ENCODE assay signal across 11 cellular contexts in genomic region chr6:46655803-46656202, GRCh38. TPM values are rescaled to one million over a fixed set of nuclear protein-coding genes. Genes with fewer than 3 reads are reported as not detected.
A peak's percentile ranks its signal among the peaks of the same experiment; 100 is the strongest.
DNase-seq lines count a peak whose midpoint lies in the region; ATAC-seq, FAIRE-seq and TF ChIP-seq lines count a peak whose summit lies in the region.
"Had no signal": no experiment of that assay in that cellular context is flagged by ENCODE, and none has a peak within 500 bp of the region (broad histone marks: within the 10 kb centered on the region; RNA-seq: fewer than 3 reads in every experiment).

No MANE protein-coding gene starts in this region.

- H3K4me1 Mint-ChIP-seq in Calu3 (ENCODE audit: low read depth, unreplicated experiment): no peaks in the 10 kb centered on the region
- H3K4me1 Mint-ChIP-seq in HFFc6 (ENCODE audit: low read depth): peaks cover 15% of the 10 kb centered on the region
- H3K4me1 Mint-ChIP-seq in astrocyte (ENCODE audit: low read depth, unreplicated experiment): no peaks in the 10 kb centered on the region
- H3K4me1 Mint-ChIP-seq in stimulated activated memory B cell treated with anti-CD40 and anti-IgM and Interleukin-4, amounts not matched to agents 10 μg/mL and 1 μg/mL and 100 μg/mL, for 72 hours: peaks cover 16% of the 10 kb centered on the region

- H3K27ac Mint-ChIP-seq in Calu3 (ENCODE audit: unreplicated experiment) (no peak overlapping the region), HFFc6 (no peak overlapping the region), astrocyte (ENCODE audit: unreplicated experiment) (no peak overlapping the region)
- H3K27ac Mint-ChIP-seq in stimulated activated memory B cell treated with anti-CD40 and anti-IgM and Interleukin-4, amounts not matched to agents 10 μg/mL and 1 μg/mL and 100 μg/mL, for 72 hours: no peak overlapping the region
- H3K27ac Mint-ChIP-seq: activated naive CD4-positive, alpha-beta T cell treated with anti-CD3 and anti-CD28 coated beads, Interleukin-2, amount 50 U/mL, for 24 hours had no signal

- no peaks in the 10 kb centered on the region for H3K9me1 ChIP-seq in keratinocyte (ENCODE audit: control insufficient read depth, extremely low read depth, insufficient read depth, low read length)

- no peaks in the 10 kb centered on the region for H3K36me3 ChIP-seq in astrocyte (ENCODE audit: insufficient read depth, low read length)
- no peaks in the 10 kb centered on the region for H3K36me3 ChIP-seq in keratinocyte (ENCODE audit: control insufficient read depth in 2 of 2, extremely low read depth in 1 of 2, insufficient read depth in 2 of 2, low read length in 2 of 2)

- no peaks in the 10 kb centered on the region for H3K9me3 Mint-ChIP-seq in Calu3 (ENCODE audit: low read depth, unreplicated experiment)
- no peaks in the 10 kb centered on the region for H3K9me3 Mint-ChIP-seq in HFFc6
- H3K9me3 Mint-ChIP-seq in astrocyte (ENCODE audit: unreplicated experiment): no peaks in the 10 kb centered on the region
- H3K9me3 Mint-ChIP-seq in stimulated activated memory B cell treated with anti-CD40 and anti-IgM and Interleukin-4, amounts not matched to agents 10 μg/mL and 1 μg/mL and 100 μg/mL, for 72 hours: no peaks in the 10 kb centered on the region
- H3K9me3 Mint-ChIP-seq: activated naive CD4-positive, alpha-beta T cell treated with anti-CD3 and anti-CD28 coated beads, Interleukin-2, amount 50 U/mL, for 24 hours had no signal

- H3K4me1 ChIP-seq in astrocyte (ENCODE audit: insufficient read depth, low read length) (peaks cover 8% of the 10 kb centered on the region), keratinocyte (ENCODE audit: control insufficient read depth, extremely low read depth, insufficient read depth, low read length) (peaks cover 6% of the 10 kb centered on the region)

- dilution Hi-C loops in keratinocyte (cut with MboI; ENCODE audit: extremely low pct_ligation_motif_present, low sequenced_read_pairs): no loop called here

- H3K79me2 ChIP-seq in astrocyte (ENCODE audit: insufficient read depth, low read length): no peaks in the 10 kb centered on the region
- H3K79me2 ChIP-seq in keratinocyte (ENCODE audit: control insufficient read depth, insufficient read depth, low read length): no peaks in the 10 kb centered on the region

- intact Hi-C loops in Calu3 (cut with micrococcal nuclease; ENCODE audit: unreplicated experiment): no loop called here

- no peak overlapping the region for H2AFZ ChIP-seq in astrocyte (ENCODE audit: low read depth, low read length)
- no peak overlapping the region for H2AFZ ChIP-seq in keratinocyte (ENCODE audit: control insufficient read depth, low read length)

- FAIRE-seq in astrocyte (lab: Jason Lieb, UNC) (no peak), keratinocyte (lab: Jason Lieb, UNC) (no peak)
- FAIRE-seq: G401.6 had no signal

- no peaks in the 10 kb centered on the region for H3K27me3 ChIP-seq in astrocyte (ENCODE audit: insufficient read depth, low read length)
- no peaks in the 10 kb centered on the region for H3K27me3 ChIP-seq in keratinocyte (ENCODE audit: control insufficient read depth, extremely low read depth, insufficient read depth, low read length)

- CTCF ChIA-PET in Calu3 (lab: Charles Lee): interaction anchor here (0.6 kb wide), 1 partner anchor 18 kb away, joined by 6 read pairs; no protein-coding TSS in a partner anchor

- BruUV-seq in Calu3 (replicated peaks; lab: Mats Ljungman, UMichigan): no TSS peak

- H3K36me3 Mint-ChIP-seq in Calu3 (ENCODE audit: insufficient read depth, unreplicated experiment): peaks cover 20% of the 10 kb centered on the region
- no peaks in the 10 kb centered on the region for H3K36me3 Mint-ChIP-seq in HFFc6 (ENCODE audit: low read depth)
- H3K36me3 Mint-ChIP-seq in astrocyte (ENCODE audit: low read depth, unreplicated experiment): no peaks in the 10 kb centered on the region
- H3K36me3 Mint-ChIP-seq in stimulated activated memory B cell treated with anti-CD40 and anti-IgM and Interleukin-4, amounts not matched to agents 10 μg/mL and 1 μg/mL and 100 μg/mL, for 72 hours: no peaks in the 10 kb centered on the region
- H3K36me3 Mint-ChIP-seq: activated naive CD4-positive, alpha-beta T cell treated with anti-CD3 and anti-CD28 coated beads, Interleukin-2, amount 50 U/mL, for 24 hours had no signal

- H3K4me2 ChIP-seq in astrocyte (ENCODE audit: low read length) (no peak overlapping the region), keratinocyte (ENCODE audit: control insufficient read depth, extremely low read depth, insufficient read depth, low read depth, low read length) (no peak overlapping the region)

- no peak for ATAC-seq in stimulated activated memory B cell treated with anti-CD40 and anti-IgM and Interleukin-4, amounts not matched to agents 10 μg/mL and 1 μg/mL and 100 μg/mL, for 72 hours
- ATAC-seq in HG02759 (IDR thresholded peaks at IDR 0.05; ENCODE audit: unreplicated experiment): no peak

- H3K27me3 Mint-ChIP-seq in Calu3 (ENCODE audit: unreplicated experiment) (no peaks in the 10 kb centered on the region), HFFc6 (ENCODE audit: insufficient read depth) (peaks cover 4% of the 10 kb centered on the region), astrocyte (ENCODE audit: low read depth, unreplicated experiment) (peaks cover 5% of the 10 kb centered on the region)
- H3K27me3 Mint-ChIP-seq in stimulated activated memory B cell treated with anti-CD40 and anti-IgM and Interleukin-4, amounts not matched to agents 10 μg/mL and 1 μg/mL and 100 μg/mL, for 72 hours: peaks cover 40% of the 10 kb centered on the region

- H3K4me3 Mint-ChIP-seq in Calu3 (ENCODE audit: low read depth, unreplicated experiment): no peak overlapping the region
- H3K4me3 Mint-ChIP-seq in HFFc6: no peak overlapping the region
- H3K4me3 Mint-ChIP-seq in astrocyte (ENCODE audit: unreplicated experiment): no peak overlapping the region
- no peak overlapping the region for H3K4me3 Mint-ChIP-seq in stimulated activated memory B cell treated with anti-CD40 and anti-IgM and Interleukin-4, amounts not matched to agents 10 μg/mL and 1 μg/mL and 100 μg/mL, for 72 hours
- H3K4me3 Mint-ChIP-seq: activated naive CD4-positive, alpha-beta T cell treated with anti-CD3 and anti-CD28 coated beads, Interleukin-2, amount 50 U/mL, for 24 hours had no signal

- H3K9ac ChIP-seq in astrocyte (ENCODE audit: low read length) (no peak overlapping the region), keratinocyte (ENCODE audit: control insufficient read depth, extremely low read depth, insufficient read depth, low read length) (no peak overlapping the region)

- peak; percentile 33 for TF ChIP-seq CTCF in Calu3 (IDR thresholded peaks at IDR 0.05; ENCODE audit: unreplicated experiment)
- peak; percentile 35; the same call in 1 of the 2 replicates for TF ChIP-seq CTCF in HFFc6 (IDR thresholded peaks at IDR 0.05)
- peak; percentile 31 for TF ChIP-seq CTCF in astrocyte (IDR thresholded peaks at IDR 0.05; ENCODE audit: insufficient read depth, low read depth, low read length)
- TF ChIP-seq CTCF in keratinocyte (optimal IDR thresholded peaks at IDR 0.05 in 1 of 3, IDR thresholded peaks at IDR 0.05 in 1 of 3, conservative IDR thresholded peaks at IDR 0.05 in 1 of 3; ENCODE audit: extremely low read depth in 1 of 3, insufficient read depth in 2 of 3, low read length in 3 of 3): peak; percentile 10 to 34 (median 25)

- H3K9me3 ChIP-seq in astrocyte (ENCODE audit: insufficient read depth, low read depth, low read length): no peaks in the 10 kb centered on the region
- H3K9me3 ChIP-seq in keratinocyte (ENCODE audit: control insufficient read depth, low read depth, low read length): no peaks in the 10 kb centered on the region

- DNase-seq in Calu3 (peak; percentile 15), HFFc6 (no peak), astrocyte (ENCODE audit: low read depth) (no peak), keratinocyte (ENCODE audit: low read depth, low spot score) (no peak), NCI-H2107 treated with DMSO at 0.1 percent for 48 hours (lab: John Stamatoyannopoulos, UW; ENCODE audit: unreplicated experiment) (no peak), NCI-H2171 treated with DMSO at 0.1 percent for 48 hours (lab: John Stamatoyannopoulos, UW) (no peak)
- DNase-seq: NCI-H187 treated with DMSO at 0.1 percent for 48 hours had no signal

- H4K20me1 ChIP-seq in astrocyte (ENCODE audit: insufficient read depth, low read length) (no peaks in the 10 kb centered on the region), keratinocyte (ENCODE audit: control insufficient read depth, extremely low read depth, insufficient read depth, low read length) (no peaks in the 10 kb centered on the region)

- H3K4me3 ChIP-seq in astrocyte (ENCODE audit: insufficient read depth, low read depth, low read length): no peak overlapping the region
- H3K4me3 ChIP-seq in keratinocyte (ENCODE audit: control insufficient read depth in 2 of 3, extremely low read depth in 1 of 3, insufficient read depth in 2 of 3, low read depth in 1 of 3, low read length in 3 of 3): no peak overlapping the region

- no peak overlapping the region for H3K27ac ChIP-seq in astrocyte (ENCODE audit: low read depth, low read length)
- no peak overlapping the region for H3K27ac ChIP-seq in keratinocyte (ENCODE audit: control insufficient read depth, insufficient read depth, low read length)

RNA-seq across cellular contexts. Expression of gene SLC25A27, which starts 3.0 kb away (rescaled TPM):
- total RNA-seq in Calu3 (2022) (5.4 and 8.8 TPM in 2 replicates), astrocyte (4.3 and 4.4 TPM in 2 replicates)
- under 1 TPM in 4 of 6 experiments, not detected in 2; 0.07 to 0.57 (median 0.39) TPM for total RNA-seq in HFFc6 (2021; fragmentation: NEBNext Ultra II Directional; extraction: Animal tissue kit (Norgen Biotek cat#: 25700))
- polyA plus RNA-seq in keratinocyte: 2.7 to 11.5 TPM (median 10.4 TPM) in 3 replicates
- 8.5 TPM for polyA plus RNA-seq in keratinocyte (2011; ENCODE audit: low read depth)
- polyA plus RNA-seq in keratinocyte (2011; cell fraction: cytosol; rRNA removed): 0.32 and 0.56 TPM in 2 replicates
- 48.2 and 53.7 TPM in 2 replicates for polyA plus RNA-seq in keratinocyte (2011; cell fraction: nucleus; rRNA removed)
- polyA plus RNA-seq in keratinocyte (2012; ENCODE audit: low replicate concordance): 2.2 and 9.6 TPM in 2 replicates
- 0.13 to 10.5 TPM (median 3.2 TPM) in 3 replicates for polyA minus RNA-seq in keratinocyte
- polyA minus RNA-seq in keratinocyte (2011; cell fraction: cytosol; rRNA and poly(A)+ RNA removed): not detected
- polyA minus RNA-seq in keratinocyte (2011; cell fraction: nucleus; rRNA and poly(A)+ RNA removed): 4.4 and 14.3 TPM in 2 replicates

RNA-seq across cellular contexts. Expression of gene CYP39A1, which starts 3.2 kb away (rescaled TPM):
- 0.88 and 1.7 TPM in 2 replicates for total RNA-seq in Calu3 (2022)
- not detected for total RNA-seq in HFFc6 (2021; fragmentation: NEBNext Ultra II Directional; extraction: Animal tissue kit (Norgen Biotek cat#: 25700))
- 0.72 and 0.84 TPM in 2 replicates for total RNA-seq in astrocyte
- 0.77 to 1.6 TPM (median 1.5 TPM) in 3 replicates for polyA plus RNA-seq in keratinocyte
- 4.3 TPM for polyA plus RNA-seq in keratinocyte (2011; ENCODE audit: low read depth)
- polyA plus RNA-seq in keratinocyte (2011; cell fraction: cytosol; rRNA removed): 1.1 and 2.1 TPM in 2 replicates
- 1.8 TPM in 2 replicates for polyA plus RNA-seq in keratinocyte (2011; cell fraction: nucleus; rRNA removed)
- 1.2 and 3.6 TPM in 2 replicates for polyA plus RNA-seq in keratinocyte (2012; ENCODE audit: low replicate concordance)
- 0.43 to 2.0 TPM (median 1.0 TPM) in 3 replicates for polyA minus RNA-seq in keratinocyte
- not detected for polyA minus RNA-seq in keratinocyte (2011; cell fraction: cytosol; rRNA and poly(A)+ RNA removed)
- polyA minus RNA-seq in keratinocyte (2011; cell fraction: nucleus; rRNA and poly(A)+ RNA removed): 1.3 and 3.5 TPM in 2 replicates

RNA-seq across cellular contexts. Expression of gene TDRD6, which starts 31.9 kb away (rescaled TPM):
- total RNA-seq in Calu3 (2022) (0.07 and 0.10 TPM in 2 replicates), astrocyte (0.02 TPM in 1 of 2 replicates, not detected in the other)
- not detected for total RNA-seq in HFFc6 (2021; fragmentation: NEBNext Ultra II Directional; extraction: Animal tissue kit (Norgen Biotek cat#: 25700))
- 0.01 to 0.25 TPM (median 0.23 TPM) in 3 replicates for polyA plus RNA-seq in keratinocyte
- polyA plus RNA-seq in keratinocyte (2011; ENCODE audit: low read depth): 2.6 TPM
- 0.01 and 0.02 TPM in 2 replicates for polyA plus RNA-seq in keratinocyte (2011; cell fraction: cytosol; rRNA removed)
- polyA plus RNA-seq in keratinocyte (2011; cell fraction: nucleus; rRNA removed): 0.75 and 1.1 TPM in 2 replicates
- polyA plus RNA-seq in keratinocyte (2012; ENCODE audit: low replicate concordance): 0.22 and 0.32 TPM in 2 replicates
- polyA minus RNA-seq in keratinocyte: 0.16 TPM in 2 of 3 replicates, not detected in the other
- polyA minus RNA-seq in keratinocyte (2011; cell fraction: cytosol; rRNA and poly(A)+ RNA removed): not detected
- polyA minus RNA-seq in keratinocyte (2011; cell fraction: nucleus; rRNA and poly(A)+ RNA removed): 0.62 and 0.63 TPM in 2 replicates
